8 cellular contexts compared by ENCODE assay signal in the genomic region with DNA sequence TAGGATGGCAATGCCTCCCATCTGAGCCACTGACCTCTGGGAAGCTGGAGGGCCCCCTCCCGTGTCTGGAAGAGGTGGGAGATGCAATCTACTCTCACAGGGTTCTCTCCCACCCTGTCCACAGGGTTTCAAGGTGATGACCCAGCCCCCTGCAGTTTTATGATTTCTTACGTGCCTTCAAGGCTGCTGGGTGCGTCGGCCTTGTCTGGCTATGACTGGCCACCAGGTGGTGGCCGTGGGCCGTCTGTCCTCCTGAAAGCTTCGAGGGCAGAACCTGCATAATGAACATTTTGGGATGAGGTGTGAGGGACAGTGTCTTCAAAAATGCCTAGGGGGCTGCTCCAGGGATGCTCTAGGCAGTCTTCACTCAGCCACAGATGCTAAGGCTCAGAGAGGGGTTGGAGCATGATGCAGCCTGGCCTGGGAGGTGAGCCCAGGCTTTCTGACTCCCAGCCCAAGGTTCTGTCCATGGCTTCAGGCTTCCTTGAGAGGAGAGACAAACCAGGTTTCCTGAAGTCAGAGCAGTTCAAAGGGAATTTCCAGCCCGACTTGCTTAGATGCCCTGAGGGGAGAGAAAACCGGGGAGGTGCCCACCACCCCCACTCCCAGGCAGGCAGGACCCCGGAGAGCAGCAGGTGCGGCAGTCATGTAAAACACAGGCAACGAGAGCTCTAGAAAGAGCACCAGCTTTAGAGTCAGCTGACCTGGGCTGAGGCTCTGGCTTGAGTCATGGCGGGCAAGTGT. TPM values are rescaled to one million over a fixed set of nuclear protein-coding genes. Genes with fewer than 3 reads are reported as not detected.
DNase-seq lines count a peak whose midpoint lies in the region; ATAC-seq, FAIRE-seq and TF ChIP-seq lines count a peak whose summit lies in the region.

No MANE protein-coding gene starts in this region.

- peaks cover 22% of the 10 kb centered on the region for H3K36me3 Mint-ChIP-seq in CD8-positive, alpha-beta T cell
- H3K36me3 Mint-ChIP-seq in nephron (ENCODE audit: low read depth): no peaks in the 10 kb centered on the region

- CTCF ChIA-PET in CD8-positive, alpha-beta T cell (lab: Charles Lee): interaction anchor here (1.0 to 11.2 kb wide), 5 partner anchors 9 to 36 kb away, joined by 3 to 114 read pairs (median 20); a partner anchor contains a TSS
- CTCF ChIA-PET in PC-3 (lab: Charles Lee) (no interaction called here), endothelial cell of umbilical vein (lab: Charles Lee) (interaction anchor here (0.8 to 6.1 kb wide), 15 partner anchors 19 to 346 kb away, joined by 3 to 126 read pairs (median 5); a partner anchor contains a TSS)

- no peak overlapping the region for H2AFZ ChIP-seq in PC-3 (ENCODE audit: low read length)
- no peak overlapping the region for H2AFZ ChIP-seq in endothelial cell of umbilical vein (ENCODE audit: low read depth, low read length)

- intact Hi-C loops in CD8-positive, alpha-beta T cell (cut with DNase I, micrococcal nuclease): loop anchor here in 1 of 2 experiments (2.0 to 5.0 kb wide), 2 partner anchors 33 to 175 kb away; no protein-coding TSS in a partner anchor
- intact Hi-C loops in PC-3 (cut with micrococcal nuclease): loop anchor here (1.0 kb wide), 3 partner anchors 33 to 177 kb away; no protein-coding TSS in a partner anchor
- intact Hi-C loops in endothelial cell of umbilical vein (cut with micrococcal nuclease): loop anchor here (1.0 to 5.0 kb wide), 4 partner anchors 45 to 360 kb away; no protein-coding TSS in a partner anchor

- POLR2A ChIA-PET in CD8-positive, alpha-beta T cell (lab: Charles Lee): interaction anchor here (1.0 to 2.1 kb wide), 3 partner anchors 8 to 33 kb away, joined by 3 to 12 read pairs (median 10); no protein-coding TSS in a partner anchor
- POLR2A ChIA-PET in PC-3 (lab: Charles Lee; ENCODE audit: unreplicated experiment): no interaction called here
- POLR2A ChIA-PET in endothelial cell of umbilical vein (lab: Charles Lee): no interaction called here

- H3K9me3 Mint-ChIP-seq in CD8-positive, alpha-beta T cell: no peaks in the 10 kb centered on the region
- peaks cover 6% of the 10 kb centered on the region for H3K9me3 Mint-ChIP-seq in nephron

- H3K9me3 ChIP-seq in CD8-positive, alpha-beta T cell (ENCODE audit: low read length): no peaks in the 10 kb centered on the region
- H3K9me3 ChIP-seq in PC-3 (ENCODE audit: low read length) (no peaks in the 10 kb centered on the region), endothelial cell of umbilical vein (replicated peaks; ENCODE audit: control insufficient read depth, insufficient read depth, low read length) (no peaks in the 10 kb centered on the region)

- no peaks in the 10 kb centered on the region for H3K27me3 ChIP-seq in CD8-positive, alpha-beta T cell (ENCODE audit: insufficient read depth, low read length)
- H3K27me3 ChIP-seq in PC-3 (ENCODE audit: low read length) (no peaks in the 10 kb centered on the region), endothelial cell of umbilical vein (ENCODE audit: control insufficient read depth in 2 of 2, insufficient read depth in 2 of 2, low read length in 2 of 2) (no peaks in the 10 kb centered on the region)

- H4K20me1 ChIP-seq in PC-3 (ENCODE audit: low read length): no peaks in the 10 kb centered on the region
- H4K20me1 ChIP-seq in endothelial cell of umbilical vein (replicated peaks; ENCODE audit: control insufficient read depth, extremely low read depth, insufficient read depth, low read length): no peaks in the 10 kb centered on the region

- H3K79me2 ChIP-seq in PC-3 (ENCODE audit: low read length) (no peaks in the 10 kb centered on the region), endothelial cell of umbilical vein (ENCODE audit: control insufficient read depth, insufficient read depth, low read length) (no peaks in the 10 kb centered on the region)

- H3K36me3 ChIP-seq in CD8-positive, alpha-beta T cell (ENCODE audit: insufficient read depth, low read length): peaks cover 6% of the 10 kb centered on the region
- H3K36me3 ChIP-seq in PC-3 (ENCODE audit: low read depth, low read length) (no peaks in the 10 kb centered on the region), endothelial cell of umbilical vein (ENCODE audit: control insufficient read depth in 2 of 2, extremely low read depth in 1 of 2, insufficient read depth in 2 of 2, low read length in 2 of 2) (no peaks in the 10 kb centered on the region)

- peak in 1 of 7 experiments; percentile 47 for DNase-seq in CD8-positive, alpha-beta T cell
- DNase-seq in PC-3 (peak; percentile 73), endothelial cell of umbilical vein (ENCODE audit: low read depth, low spot score) (peak; percentile 43), kidney glomerular epithelial cell (lab: John Stamatoyannopoulos, UW) (no peak), T1000 (lab: John Stamatoyannopoulos, UW) (no peak)
- DNase-seq in stimulated activated naive CD4-positive, alpha-beta T cell (lab: John Stamatoyannopoulos, UW): no peak

- no TSS peak for BruUV-seq in PC-3 (replicated peaks; lab: Mats Ljungman, UMichigan)
- no TSS peak for BruUV-seq in endothelial cell of umbilical vein (replicated peaks; lab: Mats Ljungman, UMichigan)

- H3K9ac ChIP-seq in PC-3 (ENCODE audit: low read length) (no peak overlapping the region), endothelial cell of umbilical vein (replicated peaks; ENCODE audit: extremely low read depth, insufficient read depth, low read length) (no peak overlapping the region)

- H3K4me1 ChIP-seq in CD8-positive, alpha-beta T cell (ENCODE audit: insufficient read depth, low read length): peaks cover 86% of the 10 kb centered on the region
- H3K4me1 ChIP-seq in PC-3 (ENCODE audit: insufficient read depth, low read length) (peaks cover 27% of the 10 kb centered on the region), endothelial cell of umbilical vein (ENCODE audit: control insufficient read depth, extremely low read depth, insufficient read depth, low read length) (peaks cover 14% of the 10 kb centered on the region)

- peak overlapping the region; percentile 88 for H3K27ac Mint-ChIP-seq in CD8-positive, alpha-beta T cell
- peak overlapping the region in 1 of 3 experiments; percentile 66 for H3K27ac Mint-ChIP-seq in nephron

- H3K9me1 ChIP-seq in endothelial cell of umbilical vein (replicated peaks; ENCODE audit: control insufficient read depth, extremely low read depth, insufficient read depth, low read length): no peaks in the 10 kb centered on the region

- TF ChIP-seq POLR2A in endothelial cell of umbilical vein (IDR thresholded peaks at IDR 0.05; ENCODE audit: low read depth, low read length): no peak

- no peaks in the 10 kb centered on the region for H3F3A ChIP-seq in PC-3 (ENCODE audit: low read length, unreplicated experiment)

- peak; percentile 56 for FAIRE-seq in endothelial cell of umbilical vein (lab: Jason Lieb, UNC)

- no peak overlapping the region for H3K4me3 ChIP-seq in CD8-positive, alpha-beta T cell (ENCODE audit: low read depth, low read length)
- no peak overlapping the region for H3K4me3 ChIP-seq in PC-3 (ENCODE audit: low read length)
- no peak overlapping the region for H3K4me3 ChIP-seq in endothelial cell of umbilical vein (replicated peaks in 1 of 3; ENCODE audit: insufficient read depth in 1 of 3, low read depth in 1 of 3, low read length in 3 of 3)

- no peak for ATAC-seq in CD8-positive, alpha-beta T cell
- ATAC-seq in GM18511 (IDR thresholded peaks at IDR 0.05; ENCODE audit: unreplicated experiment) (peak; percentile 28), PC-3 (peak; percentile 28)

- no peak overlapping the region for H3K4me2 ChIP-seq in PC-3 (ENCODE audit: low read length)
- no peak overlapping the region for H3K4me2 ChIP-seq in endothelial cell of umbilical vein (ENCODE audit: insufficient read depth, low read length)

- peaks cover 82% of the 10 kb centered on the region for H3K4me1 Mint-ChIP-seq in CD8-positive, alpha-beta T cell (ENCODE audit: low read depth)
- H3K4me1 Mint-ChIP-seq in nephron: no peaks in the 10 kb centered on the region

- no peaks in the 10 kb centered on the region for H3K9me2 ChIP-seq in PC-3 (replicated peaks; ENCODE audit: low read length)

- H3K4me3 Mint-ChIP-seq in CD8-positive, alpha-beta T cell: peak overlapping the region; percentile 22
- no peak overlapping the region for H3K4me3 Mint-ChIP-seq in nephron

- dilution Hi-C loops in endothelial cell of umbilical vein (cut with MboI; ENCODE audit: extremely low pct_ligation_motif_present, low sequenced_read_pairs): no loop called here

- no peaks in the 10 kb centered on the region for H3K27me3 Mint-ChIP-seq in CD8-positive, alpha-beta T cell (ENCODE audit: low read depth)
- H3K27me3 Mint-ChIP-seq in nephron (ENCODE audit: low read depth): peaks cover 39% of the 10 kb centered on the region

- H3K27ac ChIP-seq in CD8-positive, alpha-beta T cell (ENCODE audit: low read depth, low read length): no peak overlapping the region
- H3K27ac ChIP-seq in PC-3 (ENCODE audit: low read length) (no peak overlapping the region), endothelial cell of umbilical vein (ENCODE audit: insufficient read depth, low read depth, low read length) (no peak overlapping the region)

- no peak for TF ChIP-seq CTCF in CD8-positive, alpha-beta T cell (IDR thresholded peaks at IDR 0.05)
- TF ChIP-seq CTCF in PC-3 (conservative IDR thresholded peaks at IDR 0.05; ENCODE audit: low read depth, low read length) (peak; percentile 94), endothelial cell of umbilical vein (IDR thresholded peaks at IDR 0.05; ENCODE audit: extremely low read depth in 1 of 2, insufficient read depth in 1 of 2, low read depth in 1 of 2, low read length in 2 of 2) (peak; percentile 73 to 80), nephron (IDR thresholded peaks at IDR 0.05; ENCODE audit: unreplicated experiment in 3 of 3) (peak; percentile 63 to 77 (median 68))

RNA-seq across cellular contexts. Expression of a gene that starts 18.7 kb away (rescaled TPM):
- total RNA-seq in CD8-positive, alpha-beta T cell: 10 to 100 TPM; 89.2 to 93.4 TPM
- 48.6 and 64.0 TPM in 2 replicates for total RNA-seq in PC-3 (2014; rRNA removed)
- total RNA-seq in endothelial cell of umbilical vein: 5.4 and 6.4 TPM in 2 replicates
- 7.5 and 9.0 TPM in 2 replicates for polyA plus RNA-seq in endothelial cell of umbilical vein
- 5.5 and 6.0 TPM in 2 replicates for polyA plus RNA-seq in endothelial cell of umbilical vein (2011; cell fraction: cytosol; rRNA removed)
- 5.0 and 5.1 TPM in 2 replicates for polyA plus RNA-seq in endothelial cell of umbilical vein (2011; cell fraction: nucleus; rRNA removed)
- polyA plus RNA-seq in endothelial cell of umbilical vein (2012): 8.6 and 9.9 TPM in 2 replicates
- 4.7 and 6.4 TPM in 2 replicates for polyA minus RNA-seq in endothelial cell of umbilical vein
- 2.7 TPM for polyA minus RNA-seq in endothelial cell of umbilical vein (2011; cell fraction: cytosol; rRNA and poly(A)+ RNA removed)
- 11.3 and 15.8 TPM in 2 replicates for polyA minus RNA-seq in endothelial cell of umbilical vein (2011; cell fraction: nucleus; rRNA and poly(A)+ RNA removed)

RNA-seq across cellular contexts. Expression of a gene that starts 36.4 kb away (rescaled TPM):
- total RNA-seq in CD8-positive, alpha-beta T cell: 10 to 100 TPM; 26.9 to 27.7 TPM
- total RNA-seq in PC-3 (2014; rRNA removed): 81.3 and 98.7 TPM in 2 replicates
- total RNA-seq in endothelial cell of umbilical vein: 35.6 and 38.3 TPM in 2 replicates
- polyA plus RNA-seq in endothelial cell of umbilical vein: 31.6 and 34.2 TPM in 2 replicates
- 30.4 and 33.1 TPM in 2 replicates for polyA plus RNA-seq in endothelial cell of umbilical vein (2011; cell fraction: cytosol; rRNA removed)
- polyA plus RNA-seq in endothelial cell of umbilical vein (2011; cell fraction: nucleus; rRNA removed): 71.6 and 79.4 TPM in 2 replicates
- 24.7 and 28.5 TPM in 2 replicates for polyA plus RNA-seq in endothelial cell of umbilical vein (2012)
- polyA minus RNA-seq in endothelial cell of umbilical vein: 40.9 and 53.8 TPM in 2 replicates
- 33.0 TPM for polyA minus RNA-seq in endothelial cell of umbilical vein (2011; cell fraction: cytosol; rRNA and poly(A)+ RNA removed)
- 51.5 and 84.7 TPM in 2 replicates for polyA minus RNA-seq in endothelial cell of umbilical vein (2011; cell fraction: nucleus; rRNA and poly(A)+ RNA removed)

Comparison
In these comparisons a context has a peak if more than half of its experiments do, and no peak if none do; other contexts are left out.
1. DNase-seq: peak in PC-3 (single experiment) and endothelial cell of umbilical vein (single experiment); none in kidney glomerular epithelial cell (single experiment), T1000 (single experiment) and stimulated activated naive CD4-positive, alpha-beta T cell (0 of 6).